Comparison of ENCODE assay signal across 8 cellular contexts in genomic region chr20:53595742-53596141, GRCh38. TPM values are rescaled to one million over a fixed set of nuclear protein-coding genes. Genes with fewer than 3 reads are reported as not detected.
DNase-seq lines count a peak whose midpoint lies in the region; ATAC-seq and TF ChIP-seq lines count a peak whose summit lies in the region.
"Not testable (repeated sequence)": the region's sequence is repeated elsewhere in the genome, so short reads cannot be mapped to it uniquely, and the experiment has no call there.

No MANE protein-coding gene starts in this region.

- not testable (repeated sequence) for H3K79me1 ChIP-seq in IMR-90 (ENCODE audit: low read depth in 1 of 2, low read length in 2 of 2)

- H3K36me3 ChIP-seq in IMR-90 (ENCODE audit: control insufficient read depth, insufficient read depth, low read length); endodermal cell (ENCODE audit: control insufficient read depth, insufficient read depth, low read length); neuron (ENCODE audit: insufficient read depth, low read length); stomach: not testable (repeated sequence)

- not testable (repeated sequence) for TF ChIP-seq RAD21 in IMR-90 (IDR thresholded peaks at IDR 0.05; ENCODE audit: low read length)

- H2BK120ac ChIP-seq in IMR-90 (ENCODE audit: low read depth, low read length), result peak overlapping the region; percentile 88

- TF ChIP-seq EP300 in stomach (IDR thresholded peaks at IDR 0.05), result not testable (repeated sequence)

- H3K18ac ChIP-seq in IMR-90 (ENCODE audit: low read depth, low read length), result peak overlapping the region; percentile 92

- not testable (repeated sequence) for ATAC-seq in IMR-90 (ENCODE audit: low read depth)
- ATAC-seq in left lobe of liver, result peak; percentile 11

- peak overlapping the region; percentile 79 for H3K56ac ChIP-seq in IMR-90 (ENCODE audit: extremely low read depth, insufficient read depth, low read length)

- H2AK9ac ChIP-seq in IMR-90 (replicated peaks; ENCODE audit: low read depth, low read length, poor library complexity), result not testable (repeated sequence)

- H3K27ac Mint-ChIP-seq in T-helper 1 cell treated with Interleukin-12 subunit alpha and Interleukin-12 subunit beta and Interleukin-4 antibody, amounts not matched to agents 30 μg/mL and 1 μg/mL, for 36 hours, result peak overlapping the region; percentile 90
- H3K27ac Mint-ChIP-seq in activated naive CD8-positive, alpha-beta T cell treated with anti-CD3 and anti-CD28 coated beads for 36 hours, result peak overlapping the region; percentile 92
- peak overlapping the region; percentile 87 for H3K27ac Mint-ChIP-seq in endodermal cell

- in situ Hi-C loops in IMR-90 (cut with MboI; ENCODE audit: low sequenced_read_pairs), result not testable (repeated sequence)

- H2BK5ac ChIP-seq in IMR-90 (ENCODE audit: low read depth, low read length, poor library complexity, severe bottlenecking), result peak overlapping the region; percentile 91

- H3K36me3 Mint-ChIP-seq in T-helper 1 cell treated with Interleukin-12 subunit alpha and Interleukin-12 subunit beta and Interleukin-4 antibody, amounts not matched to agents 30 μg/mL and 1 μg/mL, for 36 hours (ENCODE audit: low read depth), result peaks cover 15% of the 10 kb centered on the region
- peaks cover 15% of the 10 kb centered on the region for H3K36me3 Mint-ChIP-seq in activated naive CD8-positive, alpha-beta T cell treated with anti-CD3 and anti-CD28 coated beads for 36 hours
- not testable (repeated sequence) for H3K36me3 Mint-ChIP-seq in endodermal cell (ENCODE audit: low read depth)

- not testable (repeated sequence) for H3K9me1 ChIP-seq in IMR-90 (ENCODE audit: insufficient read depth, low read length)

- peak overlapping the region; percentile 69; the same call in 1 of the 2 replicates for H3K4me2 ChIP-seq in IMR-90 (ENCODE audit: low read depth, low read length)

- not testable (repeated sequence) for TF ChIP-seq CTCF in IMR-90 (conservative IDR thresholded peaks at IDR 0.05; ENCODE audit: low read depth, low read length); endodermal cell (conservative IDR thresholded peaks at IDR 0.05); stomach (IDR thresholded peaks at IDR 0.05)

- H3K4me3 Mint-ChIP-seq in T-helper 1 cell treated with Interleukin-12 subunit alpha and Interleukin-12 subunit beta and Interleukin-4 antibody, amounts not matched to agents 30 μg/mL and 1 μg/mL, for 36 hours, result peak overlapping the region; percentile 72
- H3K4me3 Mint-ChIP-seq in activated naive CD8-positive, alpha-beta T cell treated with anti-CD3 and anti-CD28 coated beads for 36 hours, result peak overlapping the region; percentile 78
- peak overlapping the region; percentile 89 for H3K4me3 Mint-ChIP-seq in endodermal cell

- H3K23ac ChIP-seq in IMR-90 (ENCODE audit: low read depth, low read length), result peak overlapping the region; percentile 71; the same call in 1 of the 2 replicates

- peak; percentile 23 for DNase-seq in CD1c-positive myeloid dendritic cell (ENCODE audit: extremely low spot score)
- DNase-seq in IMR-90; activated naive CD8-positive, alpha-beta T cell treated with anti-CD3 and anti-CD28 coated beads for 36 hours; endodermal cell; left lobe of liver (ENCODE audit: low spot score); stomach: not testable (repeated sequence)

- H3K4me1 Mint-ChIP-seq in T-helper 1 cell treated with Interleukin-12 subunit alpha and Interleukin-12 subunit beta and Interleukin-4 antibody, amounts not matched to agents 30 μg/mL and 1 μg/mL, for 36 hours (ENCODE audit: low read depth), result peaks cover 48% of the 10 kb centered on the region
- peaks cover 44% of the 10 kb centered on the region for H3K4me1 Mint-ChIP-seq in activated naive CD8-positive, alpha-beta T cell treated with anti-CD3 and anti-CD28 coated beads for 36 hours
- peaks cover 52% of the 10 kb centered on the region for H3K4me1 Mint-ChIP-seq in endodermal cell

- peak overlapping the region; percentile 98 for H3K14ac ChIP-seq in IMR-90 (replicated peaks; ENCODE audit: low read depth, low read length)

- H2AK5ac ChIP-seq in IMR-90 (ENCODE audit: low read depth, low read length), result peak overlapping the region; percentile 86; the same call in 1 of the 2 replicates

- not testable (repeated sequence) for BruUV-seq in IMR-90 (replicated peaks; lab: Mats Ljungman, UMichigan)

- intact Hi-C loops in IMR-90 (cut with micrococcal nuclease), result loop anchor here (2.0 to 5.0 kb wide), 2 partner anchors 15 to 62 kb away; no protein-coding TSS in a partner anchor
- intact Hi-C loops in stomach (cut with DNase I; ENCODE audit: low total_unique reads), result not testable (repeated sequence)

- not testable (repeated sequence) for H3K27me3 Mint-ChIP-seq in T-helper 1 cell treated with Interleukin-12 subunit alpha and Interleukin-12 subunit beta and Interleukin-4 antibody, amounts not matched to agents 30 μg/mL and 1 μg/mL, for 36 hours (ENCODE audit: low read depth); activated naive CD8-positive, alpha-beta T cell treated with anti-CD3 and anti-CD28 coated beads for 36 hours; endodermal cell (ENCODE audit: insufficient read depth)

- peak overlapping the region; percentile 72; the same call in 1 of the 2 replicates for H3K4ac ChIP-seq in IMR-90 (ENCODE audit: low read depth, low read length)

- H3K9me3 Mint-ChIP-seq in T-helper 1 cell treated with Interleukin-12 subunit alpha and Interleukin-12 subunit beta and Interleukin-4 antibody, amounts not matched to agents 30 μg/mL and 1 μg/mL, for 36 hours; activated naive CD8-positive, alpha-beta T cell treated with anti-CD3 and anti-CD28 coated beads for 36 hours; endodermal cell: not testable (repeated sequence)

- peak overlapping the region; percentile 89; the same call in 1 of the 2 replicates for H4K5ac ChIP-seq in IMR-90 (ENCODE audit: low read depth, low read length)

- not testable (repeated sequence) for H2AFZ ChIP-seq in IMR-90 (replicated peaks; ENCODE audit: low read length, poor library complexity); neuron (ENCODE audit: low read depth, low read length)

- H3K27ac ChIP-seq in IMR-90 (ENCODE audit: insufficient read depth, low read length); endodermal cell (ENCODE audit: low read depth, low read length): not testable (repeated sequence)
- peak overlapping the region in 4 of 5 donors; percentile 99 to 100 (median 100) for H3K27ac ChIP-seq in stomach

- H2BK20ac ChIP-seq in IMR-90 (ENCODE audit: low read depth, low read length), result peak overlapping the region; percentile 92

- not testable (repeated sequence) for H3K9me3 ChIP-seq in IMR-90 (ENCODE audit: control insufficient read depth, insufficient read depth, low read length); endodermal cell (ENCODE audit: control insufficient read depth, low read length); neuron (ENCODE audit: low read length); stomach

- POLR2A ChIA-PET in IMR-90 (lab: Charles Lee; ENCODE audit: unreplicated experiment), result not testable (repeated sequence)

- not testable (repeated sequence) for H3K4me1 ChIP-seq in IMR-90 (ENCODE audit: control insufficient read depth, insufficient read depth, low read length)
- peaks cover 14% of the 10 kb centered on the region for H3K4me1 ChIP-seq in endodermal cell (ENCODE audit: control insufficient read depth, insufficient read depth, low read length)
- peaks cover 22% of the 10 kb centered on the region for H3K4me1 ChIP-seq in neuron (ENCODE audit: insufficient read depth, low read length)
- H3K4me1 ChIP-seq in stomach, result peaks cover 0 to 53% (median 19%) of the 10 kb centered on the region in 4 donors

- not testable (repeated sequence) for H3K4me3 ChIP-seq in IMR-90 (ENCODE audit: insufficient read depth, low read depth, low read length); stomach
- H3K4me3 ChIP-seq in endodermal cell (ENCODE audit: low read length) (peak overlapping the region; percentile 100), neuron (ENCODE audit: low read length) (peak overlapping the region; percentile 8)

- not testable (repeated sequence) for TF ChIP-seq POLR2A in IMR-90 (IDR thresholded peaks at IDR 0.05; ENCODE audit: low read depth, low read length); stomach (IDR thresholded peaks at IDR 0.05)

- peak overlapping the region; percentile 77; the same call in 1 of the 3 replicates for H2BK15ac ChIP-seq in IMR-90 (ENCODE audit: low read depth, low read length)

- H3K9ac ChIP-seq in IMR-90 (ENCODE audit: low read depth, low read length), result not testable (repeated sequence)
- H3K9ac ChIP-seq in endodermal cell (ENCODE audit: extremely low read depth, low read length, poor library complexity, severe bottlenecking), result peak overlapping the region; percentile 91

- not testable (repeated sequence) for H4K20me1 ChIP-seq in IMR-90 (ENCODE audit: insufficient read depth, low read length)

- WGBS in IMR-90 (ENCODE audit: extremely low coverage in 2 of 2, insufficient read length in 1 of 2), 2 experiments, result no CpG with 5 or more reads among the region's 3 CpGs
- WGBS in endodermal cell (ENCODE audit: insufficient coverage in 1 of 2, insufficient read length in 1 of 2), 2 experiments, result 40% methylated on average over 1 of the region's 3 CpGs; no CpG with 5 or more reads in 1 of the 2 experiments
- 9 to 34% (median 25%) methylated on average over 2 to 3 of the region's 3 CpGs for WGBS in stomach, 5 donors

- CTCF ChIA-PET in IMR-90 (lab: Yijun Ruan, JAX), result not testable (repeated sequence)

- dilution Hi-C loops in IMR-90 (cut with HindIII; ENCODE audit: low sequenced_read_pairs, unreplicated experiment), result not testable (repeated sequence)

- H3K27me3 ChIP-seq in IMR-90 (ENCODE audit: control insufficient read depth, insufficient read depth, low read length); endodermal cell (ENCODE audit: control insufficient read depth, insufficient read depth, low read length, poor library complexity, severe bottlenecking); neuron (ENCODE audit: insufficient read depth, low read length); stomach: not testable (repeated sequence)

- H4K91ac ChIP-seq in IMR-90 (ENCODE audit: insufficient read depth, low read depth, low read length), result peak overlapping the region; percentile 77

- peak overlapping the region; percentile 12 to 79; a peak in 2 of 4 replicates for H4K8ac ChIP-seq in IMR-90 (ENCODE audit: low read depth in 2 of 2, low read length in 2 of 2)

RNA-seq across cellular contexts. Expression of gene ZNF217, which starts 2.1 kb away (rescaled TPM):
- 25.8 and 27.8 TPM in 2 replicates for total RNA-seq in IMR-90 (2012; rRNA removed)
- polyA plus RNA-seq in IMR-90 (2012; rRNA removed), result 6.9 and 9.1 TPM in 2 replicates
- 2.4 and 4.1 TPM in 2 replicates for polyA plus RNA-seq in IMR-90 (2012; cell fraction: cytosol; rRNA removed)
- polyA plus RNA-seq in IMR-90 (2012; cell fraction: nucleus; rRNA removed; ENCODE audit: low replicate concordance), result 3.4 and 8.6 TPM in 2 replicates
- 10 to 100 TPM; 55.6 to 59.0 TPM for total RNA-seq in activated naive CD8-positive, alpha-beta T cell treated with anti-CD3 and anti-CD28 coated beads for 36 hours
- total RNA-seq in endodermal cell, result 100 to 1,000 TPM; 100 to 123 TPM
- polyA plus RNA-seq in endodermal cell (2013, experiment 1 of 2), result 45.7 TPM
- polyA plus RNA-seq in endodermal cell (2013, experiment 2 of 2), result 46.1 TPM
- total RNA-seq in left lobe of liver, result 11.1 TPM
- 10 to 100 TPM; 24.3 to 40.2 (median 31.7) TPM for total RNA-seq in stomach
- polyA plus RNA-seq in stomach, result 1 to 10 TPM; 6.3 to 9.6 (median 7.1) TPM
